In genomic region chr10:103727546-103727963, GRCh38 we compare ENCODE assay signal across 18 cellular contexts.
A peak's percentile ranks its signal among the peaks of the same experiment; 100 is the strongest.
DNase-seq lines count a peak whose midpoint lies in the region; ATAC-seq lines count a peak whose summit lies in the region.
"Had no signal": no experiment of that assay in that cellular context is flagged by ENCODE, and none has a peak within 500 bp of the region (broad histone marks: within the 10 kb centered on the region; RNA-seq: fewer than 3 reads in every experiment).

No MANE protein-coding gene starts in this region.

- WGBS in right cardiac atrium: 44% methylated on average over 14 of the region's 14 CpGs

- H3K27me3 ChIP-seq in right cardiac atrium (ENCODE audit: control insufficient read depth, insufficient read depth): no peaks in the 10 kb centered on the region
- H3K27me3 ChIP-seq: brain microvascular endothelial cell, foreskin keratinocyte, thyroid gland had no signal

- peak; percentile 96 for DNase-seq in G401 (ENCODE audit: low spot score)
- DNase-seq in cerebellar cortex (ENCODE audit: low spot score): peak; percentile 96
- DNase-seq in right cardiac atrium: peak; percentile 60 to 87 (median 86)
- DNase-seq in pons (ENCODE audit: low spot score): peak; percentile 89
- DNase-seq in stimulated activated CD4-positive, alpha-beta T cell treated with anti-CD3 and anti-CD28 coated beads, Interleukin-1b, Interleukin-23, amount 100 ng/mL, for 48 hours: no peak
- no peak for DNase-seq in NOMO-1 treated with DMSO at 0.1 percent for 48 hours (lab: John Stamatoyannopoulos, UW; ENCODE audit: unreplicated experiment)
- DNase-seq in activated naive CD4-positive, alpha-beta T cell treated with Interleukin-2 at 50 U/mL for 16 hours: no peak
- DNase-seq: activated CD4-positive, CD25-positive, alpha-beta regulatory T cell treated with anti-CD3 and anti-CD28 coated beads, Interleukin-2, amount 50 U/mL, for 72 hours; activated CD8-positive, alpha-beta memory T cell treated with anti-CD3 and anti-CD28 coated beads, Interleukin-2, amount 10 ng/mL, durations not matched to agents 7 days and 5 days; activated gamma-delta T cell treated with Interleukin-2 at 50 U/mL for 16 hours; brain microvascular endothelial cell; DMS53; foreskin keratinocyte; NCI-H2029; NCI-H774; RPMI8226; thyroid gland had no signal

- no peaks in the 10 kb centered on the region for H3K9me3 ChIP-seq in right cardiac atrium (ENCODE audit: control insufficient read depth, low read length)
- H3K9me3 ChIP-seq: thyroid gland had no signal

- intact Hi-C loops in right cardiac atrium (cut with DNase I): loop anchor here in 1 of 4 donors (10.0 kb wide), 1 partner anchor 47 kb away; no protein-coding TSS in a partner anchor

- peak; percentile 76 to 89 for ATAC-seq in right cardiac atrium
- no peak for ATAC-seq in HG03571 (IDR thresholded peaks at IDR 0.05; ENCODE audit: unreplicated experiment)
- ATAC-seq: activated CD8-positive, alpha-beta memory T cell treated with anti-CD3 and anti-CD28 coated beads, Interleukin-2, amount 10 ng/mL, durations not matched to agents 7 days and 5 days; foreskin keratinocyte had no signal

- no peak overlapping the region for H3K27ac ChIP-seq in right cardiac atrium (ENCODE audit: low read length)
- H3K27ac ChIP-seq: brain microvascular endothelial cell, foreskin keratinocyte, thyroid gland had no signal

- H3K4me1 ChIP-seq in right cardiac atrium (ENCODE audit: control insufficient read depth, insufficient read depth, low read length): no peaks in the 10 kb centered on the region
- H3K4me1 ChIP-seq: foreskin keratinocyte, thyroid gland had no signal

- H3K4me3 ChIP-seq in right cardiac atrium (ENCODE audit: low read length): no peak overlapping the region
- H3K4me3 ChIP-seq: thyroid gland had no signal

- in situ Hi-C loops in G401 (cut with HindIII; ENCODE audit: low sequenced_read_pairs): no loop called here

Comparison
In these comparisons a context has a peak if more than half of its experiments do, and no peak if none do; other contexts are left out.
1. DNase-seq: peak in G401 (single experiment), cerebellar cortex (single experiment), right cardiac atrium (3 of 3) and pons (single experiment); none in stimulated activated CD4-positive, alpha-beta T cell treated with anti-CD3 and anti-CD28 coated beads, Interleukin-1b, Interleukin-23, amount 100 ng/mL, for 48 hours (single experiment), NOMO-1 treated with DMSO at 0.1 percent for 48 hours (single experiment) and activated naive CD4-positive, alpha-beta T cell treated with Interleukin-2 at 50 U/mL for 16 hours (single experiment).